Comparison of ENCODE assay signal across 8 cellular contexts in genomic region chr3:189967254-189967865, GRCh38.
DNase-seq lines count a peak whose midpoint lies in the region; ATAC-seq and TF ChIP-seq lines count a peak whose summit lies in the region.

No MANE protein-coding gene starts in this region.

- no peaks in the 10 kb centered on the region for H3K4me1 Mint-ChIP-seq in CD8-positive, alpha-beta T cell (ENCODE audit: low read depth)

- CTCF ChIA-PET in CD8-positive, alpha-beta T cell (lab: Charles Lee): interaction anchor here (0.8 to 2.7 kb wide), 12 partner anchors 10 to 457 kb away, joined by 3 to 16 read pairs (median 3); partner anchors contain the start of gene CLDN1

- no peaks in the 10 kb centered on the region for H3K4me1 ChIP-seq in CD8-positive, alpha-beta T cell (ENCODE audit: insufficient read depth, low read length)
- H3K4me1 ChIP-seq in tibial artery: no peaks in the 10 kb centered on the region

- POLR2A ChIA-PET in CD8-positive, alpha-beta T cell (lab: Charles Lee): no interaction called here

- H3K36me3 Mint-ChIP-seq in CD8-positive, alpha-beta T cell: no peaks in the 10 kb centered on the region

- no peak overlapping the region for H3K4me3 Mint-ChIP-seq in CD8-positive, alpha-beta T cell

- DNase-seq in CD8-positive, alpha-beta T cell: peak in 1 of 7 experiments; percentile 13
- DNase-seq in NCI-H2171 treated with DMSO at 0.1 percent for 48 hours (lab: John Stamatoyannopoulos, UW) (peak; percentile 60), amniotic epithelial cell (ENCODE audit: low read depth) (peak; percentile 55), inferior parietal cortex (ENCODE audit: extremely low spot score) (peak; percentile 85), tibial artery (no peak)

- H3K27me3 ChIP-seq in CD8-positive, alpha-beta T cell (ENCODE audit: insufficient read depth, low read length): no peaks in the 10 kb centered on the region
- no peaks in the 10 kb centered on the region for H3K27me3 ChIP-seq in tibial artery

- no peaks in the 10 kb centered on the region for H3K9me3 Mint-ChIP-seq in CD8-positive, alpha-beta T cell

- peaks cover 9% of the 10 kb centered on the region for H3K27me3 Mint-ChIP-seq in CD8-positive, alpha-beta T cell (ENCODE audit: low read depth)

- H3K27ac ChIP-seq in CD8-positive, alpha-beta T cell (ENCODE audit: low read depth, low read length): no peak overlapping the region
- no peak overlapping the region for H3K27ac ChIP-seq in tibial artery

- H3K36me3 ChIP-seq in CD8-positive, alpha-beta T cell (ENCODE audit: insufficient read depth, low read length): no peaks in the 10 kb centered on the region
- H3K36me3 ChIP-seq in tibial artery: peaks cover 0 to 6% (median 5%) of the 10 kb centered on the region in 3 donors

- intact Hi-C loops in CD8-positive, alpha-beta T cell (cut with DNase I, micrococcal nuclease): loop anchor here (1.0 to 10.0 kb wide), 5 partner anchors 235 to 727 kb away; partner anchors contain the start of gene CLDN1 (in 2 of the 2)
- intact Hi-C loops in tibial artery (cut with DNase I; ENCODE audit: low total_unique reads): loop anchor here (5.0 to 10.0 kb wide), 4 partner anchors 157 to 703 kb away; partner anchors contain the start of genes CLDN1 and P3H2

- no peaks in the 10 kb centered on the region for H3K9me3 ChIP-seq in CD8-positive, alpha-beta T cell (ENCODE audit: low read length)
- H3K9me3 ChIP-seq in tibial artery: no peaks in the 10 kb centered on the region

- H3K4me3 ChIP-seq in CD8-positive, alpha-beta T cell (ENCODE audit: low read depth, low read length): no peak overlapping the region
- H3K4me3 ChIP-seq in tibial artery: no peak overlapping the region

- no peak for ATAC-seq in CD8-positive, alpha-beta T cell
- peak; percentile 49 for ATAC-seq in GM18519 (IDR thresholded peaks at IDR 0.05; ENCODE audit: low FRiP score, unreplicated experiment)
- ATAC-seq in HG03060 (IDR thresholded peaks at IDR 0.05; ENCODE audit: low read depth, unreplicated experiment): peak; percentile 53
- ATAC-seq in GM19397 (IDR thresholded peaks at IDR 0.05; ENCODE audit: unreplicated experiment): no peak

- peak; percentile 92 for TF ChIP-seq CTCF in CD8-positive, alpha-beta T cell (IDR thresholded peaks at IDR 0.05)
- TF ChIP-seq CTCF in tibial artery (IDR thresholded peaks at IDR 0.05): peak; percentile 81 to 88

- H3K27ac Mint-ChIP-seq in CD8-positive, alpha-beta T cell: no peak overlapping the region

Comparison
In these comparisons a context has a peak if more than half of its experiments do, and no peak if none do; other contexts are left out.
1. ATAC-seq: peak in GM18519 (single experiment) and HG03060 (single experiment); none in CD8-positive, alpha-beta T cell (single experiment) and GM19397 (single experiment).
2. DNase-seq: peak in NCI-H2171 treated with DMSO at 0.1 percent for 48 hours (single experiment), amniotic epithelial cell (single experiment) and inferior parietal cortex (single experiment); none in tibial artery (0 of 2).